ENCODE assay signal across 7 cellular contexts in the genomic region with DNA sequence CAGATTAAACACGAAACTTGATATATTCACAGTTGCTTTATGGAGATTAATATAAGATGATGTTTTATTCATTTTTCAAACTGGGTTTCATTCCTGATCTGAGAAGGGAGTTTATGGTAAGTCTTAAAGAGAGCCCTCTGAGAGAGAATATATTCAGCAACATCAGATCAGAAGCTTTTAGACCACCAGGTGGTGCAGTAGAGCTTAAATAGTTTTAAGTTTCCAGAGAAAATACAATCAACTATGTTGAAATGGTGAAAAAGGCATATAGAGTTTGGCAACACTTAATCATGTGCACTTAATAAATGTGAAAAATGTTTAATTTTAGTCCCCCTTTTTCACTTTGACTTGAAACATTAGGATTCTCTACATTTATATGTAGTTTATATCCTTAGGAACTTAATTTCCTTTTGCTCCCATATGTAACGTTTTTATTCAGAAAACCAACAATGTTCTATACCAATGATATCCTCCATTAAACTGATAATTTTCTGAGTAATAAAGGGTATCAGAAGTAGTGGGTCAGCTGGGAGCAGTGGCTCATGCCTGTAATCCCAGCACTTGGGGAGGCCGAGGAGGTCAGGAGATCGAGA.
DNase-seq lines count a peak whose midpoint lies in the region; ATAC-seq and TF ChIP-seq lines count a peak whose summit lies in the region.

No MANE protein-coding gene starts in this region.

- H3K36me3 Mint-ChIP-seq in activated CD4-positive, alpha-beta T cell treated with anti-CD3 and anti-CD28 coated beads, Interleukin-2, amount 10 ng/mL, durations not matched to agents 24 days and 14 days (ENCODE audit: low read depth): peaks cover 56% of the 10 kb centered on the region

- H3K4me1 ChIP-seq in DOHH2 (ENCODE audit: control insufficient read depth, low read length) (peaks cover 43% of the 10 kb centered on the region), HEK293 (ENCODE audit: control insufficient read depth, insufficient read depth, low read length) (no peaks in the 10 kb centered on the region), gastroesophageal sphincter (peaks cover 0 to 13% (median 0%) of the 10 kb centered on the region in 3 donors)

- 60 to 69% methylated on average over 2 to 4 of the region's 4 CpGs for WGBS in gastroesophageal sphincter (ENCODE audit: low coverage in 1 of 2), 2 donors

- POLR2A ChIA-PET in HEK293 (lab: Yijun Ruan, JAX): no interaction called here

- DNase-seq in NCI-H345 (lab: John Stamatoyannopoulos, UW) (peak; percentile 56), sciatic nerve (ENCODE audit: low spot score) (no peak)
- peak; percentile 87 for DNase-seq in activated CD4-positive, alpha-beta T cell treated with anti-CD3 and anti-CD28 coated beads, Interleukin-2, amount 10 ng/mL, durations not matched to agents 24 days and 14 days

- H3K4me1 Mint-ChIP-seq in activated CD4-positive, alpha-beta T cell treated with anti-CD3 and anti-CD28 coated beads, Interleukin-2, amount 10 ng/mL, durations not matched to agents 24 days and 14 days: peaks cover 28% of the 10 kb centered on the region

- H3K9me3 Mint-ChIP-seq in activated CD4-positive, alpha-beta T cell treated with anti-CD3 and anti-CD28 coated beads, Interleukin-2, amount 10 ng/mL, durations not matched to agents 24 days and 14 days: no peaks in the 10 kb centered on the region

- no peaks in the 10 kb centered on the region for H4K20me1 ChIP-seq in DOHH2 (ENCODE audit: control insufficient read depth, insufficient read depth, low read depth, low read length)

- H3K4me3 ChIP-seq in DOHH2 (ENCODE audit: low read length): peak overlapping the region; percentile 59; the same call in 1 of the 2 replicates
- no peak overlapping the region for H3K4me3 ChIP-seq in HEK293 (ENCODE audit: low read depth, low read length)
- H3K4me3 ChIP-seq in gastroesophageal sphincter: no peak overlapping the region

- no peaks in the 10 kb centered on the region for H3K9me3 ChIP-seq in DOHH2 (ENCODE audit: control insufficient read depth, insufficient read depth, low read length)
- no peaks in the 10 kb centered on the region for H3K9me3 ChIP-seq in HEK293 (ENCODE audit: control insufficient read depth, insufficient read depth, low read depth, low read length)
- no peaks in the 10 kb centered on the region for H3K9me3 ChIP-seq in gastroesophageal sphincter

- TF ChIP-seq EP300 in gastroesophageal sphincter (IDR thresholded peaks at IDR 0.05): no peak

- TF ChIP-seq POLR2A in gastroesophageal sphincter (IDR thresholded peaks at IDR 0.05): no peak

- H3K27ac ChIP-seq in DOHH2 (ENCODE audit: low read depth, low read length) (peak overlapping the region; percentile 33; the same call in 1 of the 2 replicates), HEK293 (ENCODE audit: extremely low read depth, low read depth, low read length) (no peak overlapping the region), gastroesophageal sphincter (no peak overlapping the region)

- intact Hi-C loops in activated CD4-positive, alpha-beta T cell treated with anti-CD3 and anti-CD28 coated beads, Interleukin-2, amount 10 ng/mL, durations not matched to agents 24 days and 14 days (cut with micrococcal nuclease): loop anchor here (1.0 to 5.0 kb wide), 2 partner anchors 71 to 350 kb away; no protein-coding TSS in a partner anchor
- intact Hi-C loops in sciatic nerve (cut with DNase I): loop anchor here (10.0 kb wide), 2 partner anchors 253 to 503 kb away; no protein-coding TSS in a partner anchor

- H3K36me3 ChIP-seq in DOHH2 (ENCODE audit: control insufficient read depth, low read length) (no peaks in the 10 kb centered on the region), HEK293 (ENCODE audit: control insufficient read depth in 2 of 2, insufficient read depth in 1 of 2, low read length in 2 of 2) (peaks cover 0 to 9% of the 10 kb centered on the region in 2 experiments; a peak in 1 of 3 replicates), gastroesophageal sphincter (no peaks in the 10 kb centered on the region)

- no peaks in the 10 kb centered on the region for H3K79me2 ChIP-seq in DOHH2 (ENCODE audit: control insufficient read depth, low read length)

- H3K27me3 Mint-ChIP-seq in activated CD4-positive, alpha-beta T cell treated with anti-CD3 and anti-CD28 coated beads, Interleukin-2, amount 10 ng/mL, durations not matched to agents 24 days and 14 days: no peaks in the 10 kb centered on the region

- peaks cover 4% of the 10 kb centered on the region for H3F3A ChIP-seq in DOHH2 (ENCODE audit: control insufficient read depth, insufficient read depth)

- no peaks in the 10 kb centered on the region for H3K9me2 ChIP-seq in DOHH2 (replicated peaks; ENCODE audit: control insufficient read depth, low read length)

- ATAC-seq in gastroesophageal sphincter (no peak), sciatic nerve (peak; percentile 59), GM21526 (IDR thresholded peaks at IDR 0.05; ENCODE audit: low FRiP score, unreplicated experiment) (no peak)

- CTCF ChIA-PET in HEK293 (lab: Yijun Ruan, JAX): interaction anchor here (0.5 to 3.7 kb wide), 41 partner anchors 9 to 503 kb away, joined by 3 to 37 read pairs (median 4); partner anchors contain the start of gene TFB1M

- no peak overlapping the region for H3K27ac Mint-ChIP-seq in activated CD4-positive, alpha-beta T cell treated with anti-CD3 and anti-CD28 coated beads, Interleukin-2, amount 10 ng/mL, durations not matched to agents 24 days and 14 days

- peak overlapping the region; percentile 65 for H3K4me2 ChIP-seq in DOHH2 (ENCODE audit: low read length)

- H3K27me3 ChIP-seq in DOHH2 (ENCODE audit: control insufficient read depth, low read length) (no peaks in the 10 kb centered on the region), gastroesophageal sphincter (no peaks in the 10 kb centered on the region)

- TF ChIP-seq CTCF in DOHH2 (IDR thresholded peaks at IDR 0.05; ENCODE audit: low read depth, low read length, poor library complexity, severe bottlenecking) (peak; percentile 75), HEK293 (tag by site-specific recombination; IDR thresholded peaks at IDR 0.05) (peak; percentile 29; the same call in 1 of the 2 replicates), gastroesophageal sphincter (IDR thresholded peaks at IDR 0.05) (peak; percentile 52 to 78 (median 72))

- no peak overlapping the region for H3K4me3 Mint-ChIP-seq in activated CD4-positive, alpha-beta T cell treated with anti-CD3 and anti-CD28 coated beads, Interleukin-2, amount 10 ng/mL, durations not matched to agents 24 days and 14 days

TF ChIP-seq in HEK293, 187 proteins besides CTCF, POLR2A, EP300 and RAD21:
- TF ChIP-seq ZNF660 (tag by site-specific recombination; IDR thresholded peaks at IDR 0.05) (peak; percentile 100), BCL11A (tag by site-specific recombination; IDR thresholded peaks at IDR 0.05; ENCODE audit: low read depth) (no peak), ZNF654 (tag by site-specific recombination; IDR thresholded peaks at IDR 0.05; ENCODE audit: low read depth) (peak; percentile 75)
- TF ChIP-seq, protein P1, sequence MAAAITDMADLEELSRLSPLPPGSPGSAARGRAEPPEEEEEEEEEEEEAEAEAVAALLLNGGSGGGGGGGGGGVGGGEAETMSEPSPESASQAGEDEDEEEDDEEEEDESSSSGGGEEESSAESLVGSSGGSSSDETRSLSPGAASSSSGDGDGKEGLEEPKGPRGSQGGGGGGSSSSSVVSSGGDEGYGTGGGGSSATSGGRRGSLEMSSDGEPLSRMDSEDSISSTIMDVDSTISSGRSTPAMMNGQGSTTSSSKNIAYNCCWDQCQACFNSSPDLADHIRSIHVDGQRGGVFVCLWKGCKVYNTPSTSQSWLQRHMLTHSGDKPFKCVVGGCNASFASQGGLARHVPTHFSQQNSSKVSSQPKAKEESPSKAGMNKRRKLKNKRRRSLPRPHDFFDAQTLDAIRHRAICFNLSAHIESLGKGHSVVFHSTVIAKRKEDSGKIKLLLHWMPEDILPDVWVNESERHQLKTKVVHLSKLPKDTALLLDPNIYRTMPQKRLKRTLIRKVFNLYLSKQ (tag by site-specific recombination; IDR thresholded peaks at IDR 0.05; ENCODE audit: borderline replicate concordance): no peak
